Comparison of ENCODE assay signal across 8 cellular contexts in the genomic region with DNA sequence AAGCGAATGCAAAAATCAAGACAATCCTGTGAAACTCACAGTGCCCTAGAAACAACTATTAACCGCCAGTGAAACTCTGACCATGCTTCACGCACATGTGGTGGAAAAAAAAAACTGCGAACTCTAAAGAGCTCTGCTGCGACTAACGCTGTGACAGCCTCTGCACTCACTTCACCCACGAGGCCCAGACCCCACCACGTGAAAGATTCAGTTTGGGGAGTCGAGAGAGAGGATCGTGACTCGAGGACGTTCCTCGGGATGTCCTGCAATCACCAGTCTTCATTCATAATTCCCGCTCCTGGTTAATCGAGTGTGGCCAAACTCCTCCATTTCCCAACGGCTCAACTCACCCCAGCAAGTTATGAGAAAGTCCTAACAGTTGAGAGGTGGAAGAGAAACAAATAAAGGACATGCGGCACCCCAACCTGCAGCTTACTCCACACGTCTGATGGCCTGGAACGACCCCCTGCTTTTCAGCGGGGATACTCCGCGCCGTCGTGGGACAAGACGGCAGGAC. TPM values are rescaled to one million over a fixed set of nuclear protein-coding genes. Genes with fewer than 3 reads are reported as not detected.
DNase-seq lines count a peak whose midpoint lies in the region; ATAC-seq lines count a peak whose summit lies in the region.

No MANE protein-coding gene starts in this region.

- ATAC-seq in T-helper 17 cell: no peak
- no peak for ATAC-seq in HG03442 (IDR thresholded peaks at IDR 0.05; ENCODE audit: unreplicated experiment)

- H2BK5ac ChIP-seq in mesendoderm (ENCODE audit: low read length): no peak overlapping the region

- H3K9me3 ChIP-seq in T-helper 17 cell (ENCODE audit: control insufficient read depth, low read length, poor library complexity, severe bottlenecking): no peaks in the 10 kb centered on the region

- no peaks in the 10 kb centered on the region for H3K79me1 ChIP-seq in mesendoderm (ENCODE audit: low read length)

- H3K27ac Mint-ChIP-seq in T-helper 17 cell: peak overlapping the region; percentile 100

- no peak overlapping the region for H4K8ac ChIP-seq in mesendoderm (ENCODE audit: low read depth, low read length)

- peak overlapping the region; percentile 27 for H3K4ac ChIP-seq in mesendoderm (ENCODE audit: low read depth, low read length)

- no peaks in the 10 kb centered on the region for H3K27me3 Mint-ChIP-seq in T-helper 17 cell

- H3K4me2 ChIP-seq in mesendoderm (ENCODE audit: low read length): peak overlapping the region; percentile 78

- peak overlapping the region; percentile 100 for H3K4me3 Mint-ChIP-seq in T-helper 17 cell

- no peak overlapping the region for H2BK15ac ChIP-seq in mesendoderm (replicated peaks; ENCODE audit: low read depth)

- H3K36me3 Mint-ChIP-seq in T-helper 17 cell (ENCODE audit: low read depth): peaks cover 16% of the 10 kb centered on the region

- peak overlapping the region; percentile 100 for H3K9ac ChIP-seq in mesendoderm (ENCODE audit: low read length)

- peaks cover 3% of the 10 kb centered on the region for H3K36me3 ChIP-seq in mesendoderm (ENCODE audit: control insufficient read depth, insufficient read depth, low read length)

- H3K4me1 ChIP-seq in mesendoderm (ENCODE audit: control insufficient read depth, low read depth, low read length): no peaks in the 10 kb centered on the region

- peak overlapping the region; percentile 95 for H3K4me3 ChIP-seq in mesendoderm (ENCODE audit: low read length)

- H2BK120ac ChIP-seq in mesendoderm (ENCODE audit: low read depth, low read length): no peak overlapping the region

- no peaks in the 10 kb centered on the region for H3K27me3 ChIP-seq in mesendoderm (ENCODE audit: insufficient read depth, low read length, poor library complexity)

- H3K27ac ChIP-seq in caudate nucleus (ENCODE audit: low read depth, low read length): peak overlapping the region; percentile 26
- H3K27ac ChIP-seq in mesendoderm (ENCODE audit: low read depth, low read length): no peak overlapping the region

- DNase-seq in NOMO-1 treated with DMSO at 0.1 percent for 48 hours (lab: John Stamatoyannopoulos, UW; ENCODE audit: unreplicated experiment) (peak; percentile 6), NOMO-1 (lab: John Stamatoyannopoulos, UW; ENCODE audit: unreplicated experiment in 2 of 2) (no peak), T-helper 17 cell (no peak), caudate nucleus (lab: John Stamatoyannopoulos, UW) (peak in 16 of 61 donors; percentile 4 to 52 (median 19)), mesendoderm (no peak), HuH-7 (ENCODE audit: low spot score) (no peak)
- DNase-seq in stimulated activated CD8-positive, alpha-beta memory T cell treated with anti-CD3 and anti-CD28 coated beads, Interleukin-7, amount 100 ng/mL, for 24 hours (ENCODE audit: low read depth): peak; percentile 30

- peaks cover 51% of the 10 kb centered on the region for H3K79me2 ChIP-seq in mesendoderm (ENCODE audit: control insufficient read depth, insufficient read depth, low read length)

- peaks cover 43% of the 10 kb centered on the region for H3K4me1 Mint-ChIP-seq in T-helper 17 cell

- no peak overlapping the region for H2AK5ac ChIP-seq in mesendoderm (ENCODE audit: low read length)

- whole genome bisulfite sequencing in mesendoderm (ENCODE audit: extremely low coverage, insufficient coverage, low lambda C conversion rate): no CpG with 5 or more reads among the region's 25 CpGs

- H4K5ac ChIP-seq in mesendoderm (ENCODE audit: low read length): no peak overlapping the region

- H3K23ac ChIP-seq in mesendoderm (ENCODE audit: low read length): no peak overlapping the region

- no peak overlapping the region for H3K18ac ChIP-seq in mesendoderm (ENCODE audit: low read length)

- H3K56ac ChIP-seq in mesendoderm (ENCODE audit: low read length): peak overlapping the region; percentile 99

RNA-seq across cellular contexts. Expression of a gene that starts 1.1 kb away (rescaled TPM):
- 100 to 1,000 TPM; 129 to 131 TPM for total RNA-seq in T-helper 17 cell
- 666 TPM for polyA plus RNA-seq in mesendoderm (2013, experiment 1 of 2)
- polyA plus RNA-seq in mesendoderm (2013, experiment 2 of 2): 677 TPM

Comparison
In these comparisons a context has a peak if more than half of its experiments do, and no peak if none do; other contexts are left out.
1. DNase-seq: peak in NOMO-1 treated with DMSO at 0.1 percent for 48 hours (single experiment) and stimulated activated CD8-positive, alpha-beta memory T cell treated with anti-CD3 and anti-CD28 coated beads, Interleukin-7, amount 100 ng/mL, for 24 hours (single experiment); none in NOMO-1 (0 of 2), T-helper 17 cell (0 of 3), mesendoderm (single experiment) and HuH-7 (single experiment).